1 cellular context compared by ENCODE assay signal in the genomic region with DNA sequence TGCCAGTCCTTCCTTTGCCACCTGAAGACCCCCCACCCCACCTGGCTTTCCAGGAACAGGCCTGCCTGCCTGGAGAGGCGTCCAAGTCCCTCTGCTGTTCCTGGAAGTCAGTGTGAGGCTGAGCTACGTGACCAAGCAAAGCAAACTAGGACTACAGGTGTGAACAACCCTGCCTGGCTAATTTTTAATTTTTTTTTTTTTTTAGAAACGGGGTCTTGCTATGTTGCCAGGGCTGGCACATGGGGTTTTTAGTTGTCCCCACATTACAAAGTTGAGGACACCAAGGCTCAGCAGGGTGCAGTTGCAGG.
TF ChIP-seq lines count a peak whose summit lies in the region.

No MANE protein-coding gene starts in this region.

TF ChIP-seq in SK-N-SH treated with all-trans-retinoic acid at 6 μM for 48 hours, 23 proteins besides CTCF, POLR2A, EP300 and RAD21 (continued from another document):
- TF ChIP-seq CSRNP3 (CRISPR knock-in tag; IDR thresholded peaks at IDR 0.05): no peak
- no peak for TF ChIP-seq ZNF8 (CRISPR knock-in tag; IDR thresholded peaks at IDR 0.05)
- no peak for TF ChIP-seq BACH2 (CRISPR knock-in tag; IDR thresholded peaks at IDR 0.05; ENCODE audit: borderline replicate concordance)
- TF ChIP-seq CSDC2 (CRISPR knock-in tag; IDR thresholded peaks at IDR 0.05): no peak
- TF ChIP-seq, protein P1, sequence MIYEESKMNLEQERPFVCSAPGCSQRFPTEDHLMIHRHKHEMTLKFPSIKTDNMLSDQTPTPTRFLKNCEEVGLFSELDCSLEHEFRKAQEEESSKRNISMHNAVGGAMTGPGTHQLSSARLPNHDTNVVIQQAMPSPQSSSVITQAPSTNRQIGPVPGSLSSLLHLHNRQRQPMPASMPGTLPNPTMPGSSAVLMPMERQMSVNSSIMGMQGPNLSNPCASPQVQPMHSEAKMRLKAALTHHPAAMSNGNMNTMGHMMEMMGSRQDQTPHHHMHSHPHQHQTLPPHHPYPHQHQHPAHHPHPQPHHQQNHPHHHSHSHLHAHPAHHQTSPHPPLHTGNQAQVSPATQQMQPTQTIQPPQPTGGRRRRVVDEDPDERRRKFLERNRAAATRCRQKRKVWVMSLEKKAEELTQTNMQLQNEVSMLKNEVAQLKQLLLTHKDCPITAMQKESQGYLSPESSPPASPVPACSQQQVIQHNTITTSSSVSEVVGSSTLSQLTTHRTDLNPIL (CRISPR knock-in tag; IDR thresholded peaks at IDR 0.05; ENCODE audit: low read depth): no peak
- no peak for TF ChIP-seq ESRRG (CRISPR knock-in tag; IDR thresholded peaks at IDR 0.05)
- TF ChIP-seq ZNF565 (CRISPR knock-in tag; conservative IDR thresholded peaks at IDR 0.05; ENCODE audit: low read depth): no peak
